20 cellular contexts compared by ENCODE assay signal in genomic region chr6:48835421-48835958, GRCh38.
DNase-seq lines count a peak whose midpoint lies in the region; ATAC-seq and TF ChIP-seq lines count a peak whose summit lies in the region.
"Had no signal": no experiment of that assay in that cellular context is flagged by ENCODE, and none has a peak within 500 bp of the region (broad histone marks: within the 10 kb centered on the region; RNA-seq: fewer than 3 reads in every experiment).

No MANE protein-coding gene starts in this region.

- no peak overlapping the region for H3K9ac ChIP-seq in mammary epithelial cell (ENCODE audit: insufficient read depth, low read length)

- no peak overlapping the region for H3K27ac ChIP-seq in HEK293 (ENCODE audit: extremely low read depth, low read depth, low read length)
- no peak overlapping the region for H3K27ac ChIP-seq in mammary epithelial cell (ENCODE audit: insufficient read depth, low read depth, low read length)
- H3K27ac ChIP-seq: colonic mucosa, heart left ventricle, PC-9, sigmoid colon, thoracic aorta, VCaP had no signal

- no peak for TF ChIP-seq POLR2A in NB4 (IDR thresholded peaks at IDR 0.05; ENCODE audit: extremely low read depth, insufficient read length)

- peak overlapping the region; percentile 14 for H2AFZ ChIP-seq in mammary epithelial cell (ENCODE audit: low read depth, low read length)
- H2AFZ ChIP-seq: PC-9 had no signal

- BruUV-seq in mammary epithelial cell (replicated peaks; lab: Mats Ljungman, UMichigan), result no TSS peak

- TF ChIP-seq CTCF in HEK293 (tag by site-specific recombination; IDR thresholded peaks at IDR 0.05) (no peak), NB4 (IDR thresholded peaks at IDR 0.05; ENCODE audit: low read depth, low read length) (no peak), mammary epithelial cell (conservative IDR thresholded peaks at IDR 0.05 in 1 of 2, IDR thresholded peaks at IDR 0.05 in 1 of 2; ENCODE audit: extremely low read depth in 1 of 2, insufficient read depth in 1 of 2, low read depth in 1 of 2, low read length in 2 of 2) (no peak)

- no peaks in the 10 kb centered on the region for H3K4me1 ChIP-seq in HEK293 (ENCODE audit: control insufficient read depth, insufficient read depth, low read length)
- peaks cover 8% of the 10 kb centered on the region for H3K4me1 ChIP-seq in mammary epithelial cell (ENCODE audit: insufficient read depth, low read length)
- H3K4me1 ChIP-seq: colonic mucosa, heart left ventricle, sigmoid colon had no signal

- H3K79me2 ChIP-seq in mammary epithelial cell (ENCODE audit: insufficient read depth, low read length), result no peaks in the 10 kb centered on the region

- H3K9me3 ChIP-seq in HEK293 (ENCODE audit: control insufficient read depth, insufficient read depth, low read depth, low read length) (no peaks in the 10 kb centered on the region), mammary epithelial cell (replicated peaks; ENCODE audit: insufficient read depth, low read length) (no peaks in the 10 kb centered on the region)
- H3K9me3 ChIP-seq: colonic mucosa, sigmoid colon, thoracic aorta had no signal

- WGBS in mammary epithelial cell (ENCODE audit: low coverage, missing lambda C conversion rate), result 50% methylated on average over 2 of the region's 2 CpGs

- H3K36me3 ChIP-seq in HEK293 (ENCODE audit: control insufficient read depth in 2 of 2, insufficient read depth in 1 of 2, low read length in 2 of 2) (no peaks in the 10 kb centered on the region), mammary epithelial cell (ENCODE audit: insufficient read depth, low read length) (no peaks in the 10 kb centered on the region)
- H3K36me3 ChIP-seq: colonic mucosa, heart left ventricle, sigmoid colon, thoracic aorta had no signal

- DNase-seq in NB4 (ENCODE audit: low read depth), result peak; percentile 9
- no peak for DNase-seq in mammary epithelial cell
- peak; percentile 52 for DNase-seq in renal cortical epithelial cell (ENCODE audit: low read depth)
- DNase-seq in activated gamma-delta T cell (lab: John Stamatoyannopoulos, UW), result no peak
- no peak for DNase-seq in AG08396 (ENCODE audit: low spot score)
- DNase-seq: anterior cingulate cortex; C1 segment of cervical spinal cord; colonic mucosa; heart left ventricle; midbrain; NCI-H1436; sigmoid colon; stimulated activated CD4-positive, alpha-beta T cell treated with anti-CD3 and anti-CD28 coated beads, Interleukin-4, amount 100 ng/mL, for 1 hour; stimulated activated CD8-positive, alpha-beta memory T cell treated with anti-CD3 and anti-CD28 coated beads, Interleukin-4, amount 100 ng/mL, for 48 hours had no signal

- POLR2A ChIA-PET in HEK293 (lab: Yijun Ruan, JAX), result no interaction called here

- no peak overlapping the region for H3K4me2 ChIP-seq in mammary epithelial cell (ENCODE audit: insufficient read depth, low read depth, low read length)
- H3K4me2 ChIP-seq: PC-9 had no signal

- CTCF ChIA-PET in HEK293 (lab: Yijun Ruan, JAX) (interaction anchor here (0.5 to 0.6 kb wide), 3 partner anchors 30 to 1152 kb away, joined by 3 to 8 read pairs (median 3); no protein-coding TSS in a partner anchor), mammary epithelial cell (lab: Charles Lee; ENCODE audit: low non-redundant PET) (interaction anchor here (0.6 kb wide), 1 partner anchor 478 kb away, joined by 8 read pairs; no protein-coding TSS in a partner anchor)

- no peak overlapping the region for H3K4me3 ChIP-seq in HEK293 (ENCODE audit: low read depth, low read length)
- H3K4me3 ChIP-seq in NB4 (ENCODE audit: low read depth, low read length), result no peak overlapping the region
- H3K4me3 ChIP-seq in mammary epithelial cell (replicated peaks in 1 of 3; ENCODE audit: insufficient read depth in 1 of 3, low read depth in 2 of 3, low read length in 3 of 3), result no peak overlapping the region
- H3K4me3 ChIP-seq: colonic mucosa, heart left ventricle, PC-9, sigmoid colon, thoracic aorta had no signal

- intact Hi-C loops in mammary epithelial cell (cut with micrococcal nuclease), result no loop called here

- ATAC-seq in GM19395 (IDR thresholded peaks at IDR 0.05; ENCODE audit: unreplicated experiment), result no peak
- ATAC-seq: heart left ventricle, HepG2 had no signal

- H3K27me3 ChIP-seq in mammary epithelial cell (ENCODE audit: insufficient read depth, low read length), result no peaks in the 10 kb centered on the region
- H3K27me3 ChIP-seq: colonic mucosa, heart left ventricle, sigmoid colon had no signal

- dilution Hi-C loops in mammary epithelial cell (cut with HindIII; ENCODE audit: low sequenced_read_pairs), result no loop called here

- in situ Hi-C loops in mammary epithelial cell (cut with MboI; ENCODE audit: low sequenced_read_pairs in 2 of 2), result no loop called here

- no peaks in the 10 kb centered on the region for H4K20me1 ChIP-seq in mammary epithelial cell (ENCODE audit: insufficient read depth, low read length)

TF ChIP-seq in HEK293, 187 proteins besides CTCF, POLR2A, EP300 and RAD21:
- TF ChIP-seq TRIM28 (IDR thresholded peaks at IDR 0.05; ENCODE audit: borderline replicate concordance, low read length) (peak; percentile 10; the same call in 1 of the 2 replicates), ZSCAN30 (tag by site-specific recombination; IDR thresholded peaks at IDR 0.05) (no peak), ZNF292 (tag by site-specific recombination; IDR thresholded peaks at IDR 0.05; ENCODE audit: borderline replicate concordance, low read depth) (no peak), ZNF175 (tag by site-specific recombination; IDR thresholded peaks at IDR 0.05) (no peak), PBX3 (CRISPR knock-in tag; IDR thresholded peaks at IDR 0.05) (no peak), BCL6B (tag by site-specific recombination; IDR thresholded peaks at IDR 0.05) (no peak)

Comparison
In these comparisons a context has a peak if more than half of its experiments do, and no peak if none do; other contexts are left out.
1. DNase-seq: peak in NB4 (single experiment) and renal cortical epithelial cell (single experiment); none in mammary epithelial cell (single experiment), activated gamma-delta T cell (single experiment) and AG08396 (single experiment).